13 cellular contexts compared by ENCODE assay signal in the genomic region with DNA sequence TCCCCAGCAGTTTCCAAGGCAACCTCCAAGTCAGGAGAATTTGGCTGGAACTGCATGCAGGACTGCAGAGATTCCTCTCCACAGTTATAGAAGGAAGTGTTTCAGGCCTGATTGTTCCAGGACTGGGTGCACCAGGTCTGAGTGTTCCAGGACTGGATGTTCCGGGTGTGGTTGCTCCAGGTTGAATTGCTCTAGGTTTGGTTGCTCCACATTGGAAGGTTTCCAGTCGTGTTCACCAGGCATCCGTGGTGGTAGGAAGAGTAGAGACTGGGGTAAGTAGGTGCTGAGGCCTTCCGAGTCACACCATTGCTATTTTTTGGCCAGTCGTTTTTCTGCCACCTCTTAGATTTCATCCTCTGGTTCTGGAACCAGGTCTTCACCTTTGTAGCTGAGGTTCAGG.
DNase-seq lines count a peak whose midpoint lies in the region; ATAC-seq, FAIRE-seq and TF ChIP-seq lines count a peak whose summit lies in the region.
"Had no signal": no experiment of that assay in that cellular context is flagged by ENCODE, and none has a peak within 500 bp of the region (broad histone marks: within the 10 kb centered on the region; RNA-seq: fewer than 3 reads in every experiment).

No MANE protein-coding gene starts in this region.

- H3K9me3 ChIP-seq in breast epithelium (no peaks in the 10 kb centered on the region), small intestine (ENCODE audit: control insufficient read depth, low read depth) (no peaks in the 10 kb centered on the region)

- no peak overlapping the region for H3K4me3 ChIP-seq in breast epithelium
- no peak overlapping the region for H3K4me3 ChIP-seq in small intestine (ENCODE audit: low read depth in 1 of 2, low read length in 2 of 2)
- H3K4me3 ChIP-seq: GM23248 had no signal

- TF ChIP-seq CTCF in MCF 10A (IDR thresholded peaks at IDR 0.05; ENCODE audit: unreplicated experiment) (no peak), breast epithelium (IDR thresholded peaks at IDR 0.05) (no peak), foreskin keratinocyte (conservative IDR thresholded peaks at IDR 0.05) (no peak)

- H3K27ac Mint-ChIP-seq in MCF 10A (ENCODE audit: low read depth, unreplicated experiment) = peak overlapping the region; percentile 92
- H3K27ac Mint-ChIP-seq: CD8-positive, alpha-beta memory T cell had no signal

- H3K27me3 ChIP-seq in breast epithelium = peaks cover 0 to 6% of the 10 kb centered on the region in 2 donors
- H3K27me3 ChIP-seq in foreskin keratinocyte = no peaks in the 10 kb centered on the region
- H3K27me3 ChIP-seq in small intestine (ENCODE audit: control insufficient read depth in 2 of 2, insufficient read depth in 2 of 2, low read length in 2 of 2) = no peaks in the 10 kb centered on the region

- DNase-seq in MCF 10A (ENCODE audit: unreplicated experiment) = peak; percentile 30
- no peak for DNase-seq in breast epithelium (ENCODE audit: low spot score in 2 of 2)
- no peak for DNase-seq in foreskin keratinocyte
- peak; percentile 71 for DNase-seq in small intestine
- DNase-seq in NCI-H1105 (lab: John Stamatoyannopoulos, UW) = no peak
- DNase-seq in germinal center (ENCODE audit: low spot score) = no peak
- no peak for DNase-seq in DMS53 (lab: John Stamatoyannopoulos, UW)
- DNase-seq: CD8-positive, alpha-beta memory T cell; GM23248; H7 had no signal

- BruUV-seq in MCF 10A (replicated peaks; lab: Mats Ljungman, UMichigan) = no TSS peak

- H3K4me1 Mint-ChIP-seq in MCF 10A (ENCODE audit: insufficient read depth, unreplicated experiment) = peaks cover 16% of the 10 kb centered on the region

- no peaks in the 10 kb centered on the region for H3K27me3 Mint-ChIP-seq in MCF 10A (ENCODE audit: insufficient read depth, unreplicated experiment)

- H3K4me1 ChIP-seq in breast epithelium = no peaks in the 10 kb centered on the region
- H3K4me1 ChIP-seq in foreskin keratinocyte = no peaks in the 10 kb centered on the region
- no peaks in the 10 kb centered on the region for H3K4me1 ChIP-seq in small intestine (ENCODE audit: control insufficient read depth in 2 of 2, insufficient read depth in 1 of 2, low read depth in 1 of 2, low read length in 1 of 2)

- H3K27ac ChIP-seq in breast epithelium = no peak overlapping the region
- H3K27ac ChIP-seq in foreskin keratinocyte = no peak overlapping the region
- no peak overlapping the region for H3K27ac ChIP-seq in small intestine (ENCODE audit: low read depth in 1 of 2, low read length in 1 of 2)
- H3K27ac ChIP-seq: 22Rv1, GM23248 had no signal

- intact Hi-C loops in MCF 10A (cut with micrococcal nuclease) = no loop called here
- intact Hi-C loops in breast epithelium (cut with DNase I; ENCODE audit: low total_unique reads) = no loop called here

- H3K4me3 Mint-ChIP-seq in MCF 10A (ENCODE audit: unreplicated experiment) = peak overlapping the region; percentile 72
- H3K4me3 Mint-ChIP-seq: CD8-positive, alpha-beta memory T cell had no signal

- CTCF ChIA-PET in MCF 10A (lab: Yijun Ruan, JAX) = interaction anchor here (1.0 kb wide), 1 partner anchor 177 kb away, joined by 3 read pairs; no protein-coding TSS in a partner anchor

- peaks cover 5% of the 10 kb centered on the region for H3K36me3 Mint-ChIP-seq in MCF 10A (ENCODE audit: insufficient read depth, unreplicated experiment)

- no peak for TF ChIP-seq POLR2A in breast epithelium (IDR thresholded peaks at IDR 0.05)

- WGBS in small intestine, 3 donors = 60 to 80% (median 63%) methylated on average over 5 of the region's 5 CpGs

- POLR2A ChIA-PET in MCF 10A (lab: Yijun Ruan, JAX) = interaction anchor here (1.0 kb wide), 1 partner anchor 17 kb away, joined by 5 read pairs; no protein-coding TSS in a partner anchor

- no peak for FAIRE-seq in small intestine (lab: Jason Lieb, UNC)
- FAIRE-seq: GM18507 had no signal

- peaks cover under 1% of the 10 kb centered on the region for H3K9me3 Mint-ChIP-seq in MCF 10A (ENCODE audit: unreplicated experiment)
- H3K9me3 Mint-ChIP-seq: CD8-positive, alpha-beta memory T cell had no signal

- H3K36me3 ChIP-seq in breast epithelium (no peaks in the 10 kb centered on the region), small intestine (ENCODE audit: control insufficient read depth in 2 of 2, insufficient read depth in 2 of 2, low read length in 2 of 2) (no peaks in the 10 kb centered on the region)

- ATAC-seq in foreskin keratinocyte = peak; percentile 34
- no peak for ATAC-seq in HG03342 (IDR thresholded peaks at IDR 0.05; ENCODE audit: unreplicated experiment)

Comparison
In these comparisons a context has a peak if more than half of its experiments do, and no peak if none do; other contexts are left out.
1. DNase-seq: peak in MCF 10A (single experiment) and small intestine (single experiment); none in breast epithelium (0 of 2), foreskin keratinocyte (0 of 2), NCI-H1105 (single experiment), germinal center (single experiment) and DMS53 (single experiment).